10 cellular contexts compared by ENCODE assay signal in the genomic region with DNA sequence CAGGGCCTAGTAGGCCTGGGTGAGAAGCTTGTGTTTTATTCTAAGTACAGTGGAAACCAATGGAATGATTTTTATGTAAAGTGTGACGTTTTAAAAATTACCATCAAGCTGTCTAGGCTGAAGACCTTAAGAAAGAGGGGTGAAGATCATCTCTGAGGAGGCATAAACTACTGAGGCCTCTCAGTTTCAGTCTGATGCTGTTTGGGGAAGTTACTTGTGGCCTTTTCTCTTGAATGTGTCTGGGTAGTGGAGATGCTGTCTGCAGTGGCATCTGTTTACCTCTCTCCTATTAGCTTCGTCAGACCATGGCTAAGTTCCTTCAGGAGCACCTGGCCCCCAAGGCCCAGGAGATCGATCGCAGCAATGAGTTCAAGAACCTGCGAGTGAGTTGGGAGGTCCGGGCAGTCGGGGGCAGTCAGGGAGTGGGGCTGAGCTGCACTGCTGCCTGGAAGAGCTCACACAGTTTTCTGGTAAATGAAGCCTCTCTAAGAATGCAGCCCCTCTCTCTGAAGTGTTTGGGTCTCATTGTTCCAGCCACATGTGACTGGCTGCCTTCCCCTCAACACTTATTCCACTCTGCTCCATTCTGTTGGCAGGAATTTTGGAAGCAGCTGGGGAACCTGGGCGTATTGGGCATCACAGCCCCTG. TPM values are rescaled to one million over a fixed set of nuclear protein-coding genes. Genes with fewer than 3 reads are reported as not detected.
DNase-seq lines count a peak whose midpoint lies in the region; ATAC-seq lines count a peak whose summit lies in the region.
"Had no signal": no experiment of that assay in that cellular context is flagged by ENCODE, and none has a peak within 500 bp of the region (broad histone marks: within the 10 kb centered on the region; RNA-seq: fewer than 3 reads in every experiment).

No MANE protein-coding gene starts in this region.

- peaks cover 33% of the 10 kb centered on the region for H3K36me3 Mint-ChIP-seq in activated CD4-positive, alpha-beta T cell treated with anti-CD3 and anti-CD28 coated beads, Interleukin-2, amount 10 ng/mL, durations not matched to agents 24 days and 14 days (ENCODE audit: low read depth)
- peaks cover 46% of the 10 kb centered on the region for H3K36me3 Mint-ChIP-seq in T-helper 2 cell treated with Interferon-gamma antibody and Interleukin-4, amounts not matched to agents 5 μg/mL and 100 μg/mL, for 36 hours (ENCODE audit: low read depth)

- H3K4me1 Mint-ChIP-seq in activated CD4-positive, alpha-beta T cell treated with anti-CD3 and anti-CD28 coated beads, Interleukin-2, amount 10 ng/mL, durations not matched to agents 24 days and 14 days: peaks cover 43% of the 10 kb centered on the region
- peaks cover 44% of the 10 kb centered on the region for H3K4me1 Mint-ChIP-seq in T-helper 2 cell treated with Interferon-gamma antibody and Interleukin-4, amounts not matched to agents 5 μg/mL and 100 μg/mL, for 36 hours (ENCODE audit: low read depth)

- peak overlapping the region; percentile 31 for H3K27ac Mint-ChIP-seq in activated CD4-positive, alpha-beta T cell treated with anti-CD3 and anti-CD28 coated beads, Interleukin-2, amount 10 ng/mL, durations not matched to agents 24 days and 14 days
- peak overlapping the region; percentile 1 for H3K27ac Mint-ChIP-seq in T-helper 2 cell treated with Interferon-gamma antibody and Interleukin-4, amounts not matched to agents 5 μg/mL and 100 μg/mL, for 36 hours

- peak; percentile 51 for ATAC-seq in HG02798 (IDR thresholded peaks at IDR 0.05; ENCODE audit: poor library complexity, unreplicated experiment)
- ATAC-seq: K562 had no signal

- intact Hi-C loops in activated CD4-positive, alpha-beta T cell treated with anti-CD3 and anti-CD28 coated beads, Interleukin-2, amount 10 ng/mL, durations not matched to agents 24 days and 14 days (cut with micrococcal nuclease): loop anchor here (5.0 kb wide), 1 partner anchor 35 kb away; a partner anchor contains a TSS
- intact Hi-C loops in posterior vena cava (cut with DNase I): no loop called here

- peak; percentile 56 for DNase-seq in activated CD4-positive, alpha-beta T cell treated with anti-CD3 and anti-CD28 coated beads, Interleukin-2, amount 10 ng/mL, durations not matched to agents 24 days and 14 days
- no peak for DNase-seq in activated CD4-positive, alpha-beta T cell treated with anti-CD3 and anti-CD28 coated beads for 1 hour
- DNase-seq in T-helper 2 cell treated with Interferon-gamma antibody and Interleukin-4, amounts not matched to agents 5 μg/mL and 100 μg/mL, for 36 hours (ENCODE audit: low spot score): no peak
- DNase-seq in posterior vena cava (ENCODE audit: low spot score) (peak; percentile 28), NCI-H2196 treated with DMSO at 0.1 percent for 48 hours (lab: John Stamatoyannopoulos, UW; ENCODE audit: unreplicated experiment) (no peak), SW480 (ENCODE audit: low spot score) (no peak)
- no peak for DNase-seq in activated CD4-positive, CD25-positive, alpha-beta regulatory T cell (lab: John Stamatoyannopoulos, UW)

- H3K27me3 Mint-ChIP-seq in activated CD4-positive, alpha-beta T cell treated with anti-CD3 and anti-CD28 coated beads, Interleukin-2, amount 10 ng/mL, durations not matched to agents 24 days and 14 days: no peaks in the 10 kb centered on the region
- no peaks in the 10 kb centered on the region for H3K27me3 Mint-ChIP-seq in T-helper 2 cell treated with Interferon-gamma antibody and Interleukin-4, amounts not matched to agents 5 μg/mL and 100 μg/mL, for 36 hours (ENCODE audit: low read depth)

- H3K4me3 Mint-ChIP-seq in activated CD4-positive, alpha-beta T cell treated with anti-CD3 and anti-CD28 coated beads, Interleukin-2, amount 10 ng/mL, durations not matched to agents 24 days and 14 days: peak overlapping the region; percentile 41
- peak overlapping the region; percentile 38 for H3K4me3 Mint-ChIP-seq in T-helper 2 cell treated with Interferon-gamma antibody and Interleukin-4, amounts not matched to agents 5 μg/mL and 100 μg/mL, for 36 hours

- H3K9me3 Mint-ChIP-seq in activated CD4-positive, alpha-beta T cell treated with anti-CD3 and anti-CD28 coated beads, Interleukin-2, amount 10 ng/mL, durations not matched to agents 24 days and 14 days: no peaks in the 10 kb centered on the region
- H3K9me3 Mint-ChIP-seq in T-helper 2 cell treated with Interferon-gamma antibody and Interleukin-4, amounts not matched to agents 5 μg/mL and 100 μg/mL, for 36 hours: no peaks in the 10 kb centered on the region

RNA-seq across cellular contexts. Expression of a gene that starts 1.9 kb away (rescaled TPM):
- total RNA-seq in activated CD4-positive, alpha-beta T cell treated with anti-CD3 and anti-CD28 coated beads, Interleukin-2, amount 10 ng/mL, durations not matched to agents 24 days and 14 days: 66.6 and 70.7 TPM in 2 replicates
- total RNA-seq in posterior vena cava: 10 to 100 TPM; 24.3 to 38.9 TPM

RNA-seq across cellular contexts. Expression of a gene that starts 24.9 kb away (rescaled TPM):
- total RNA-seq in activated CD4-positive, alpha-beta T cell treated with anti-CD3 and anti-CD28 coated beads, Interleukin-2, amount 10 ng/mL, durations not matched to agents 24 days and 14 days: 50.4 and 52.9 TPM in 2 replicates
- total RNA-seq in posterior vena cava: 1 to 10 TPM; 5.4 to 8.4 TPM

RNA-seq across cellular contexts. Expression of a gene that starts 33.3 kb away (rescaled TPM):
- 23.9 and 26.2 TPM in 2 replicates for total RNA-seq in activated CD4-positive, alpha-beta T cell treated with anti-CD3 and anti-CD28 coated beads, Interleukin-2, amount 10 ng/mL, durations not matched to agents 24 days and 14 days
- 10 to 100 TPM; 11.9 to 13.8 TPM for total RNA-seq in posterior vena cava

RNA-seq across cellular contexts. Expression of a gene that starts 49.4 kb away (rescaled TPM):
- 0.02 and 0.05 TPM in 2 replicates for total RNA-seq in activated CD4-positive, alpha-beta T cell treated with anti-CD3 and anti-CD28 coated beads, Interleukin-2, amount 10 ng/mL, durations not matched to agents 24 days and 14 days
- total RNA-seq in posterior vena cava: under 1 TPM; 0.05 to 0.32 TPM

RNA-seq across cellular contexts. Expression of a gene that starts 56.6 kb away (rescaled TPM):
- not detected in 2 replicates for total RNA-seq in activated CD4-positive, alpha-beta T cell treated with anti-CD3 and anti-CD28 coated beads, Interleukin-2, amount 10 ng/mL, durations not matched to agents 24 days and 14 days
- not detected for total RNA-seq in posterior vena cava
- total RNA-seq: K562, kidney epithelial cell had no signal

Comparison
In these comparisons a context has a peak if more than half of its experiments do, and no peak if none do; other contexts are left out.
1. DNase-seq: peak in activated CD4-positive, alpha-beta T cell treated with anti-CD3 and anti-CD28 coated beads, Interleukin-2, amount 10 ng/mL, durations not matched to agents 24 days and 14 days (single experiment) and posterior vena cava (single experiment); none in activated CD4-positive, alpha-beta T cell treated with anti-CD3 and anti-CD28 coated beads for 1 hour (single experiment), T-helper 2 cell treated with Interferon-gamma antibody and Interleukin-4, amounts not matched to agents 5 μg/mL and 100 μg/mL, for 36 hours (single experiment), NCI-H2196 treated with DMSO at 0.1 percent for 48 hours (single experiment), activated CD4-positive, CD25-positive, alpha-beta regulatory T cell (0 of 4) and SW480 (single experiment).